8 cellular contexts compared by ENCODE assay signal in genomic region chr2:224885836-224886547, GRCh38.
DNase-seq lines count a peak whose midpoint lies in the region; ATAC-seq and TF ChIP-seq lines count a peak whose summit lies in the region.

No MANE protein-coding gene starts in this region.

- intact Hi-C loops in esophagus muscularis mucosa (cut with DNase I): no loop called here

- H3K27ac ChIP-seq in esophagus muscularis mucosa (replicated peaks in 1 of 4): no peak overlapping the region

- TF ChIP-seq POLR2A in esophagus muscularis mucosa (IDR thresholded peaks at IDR 0.05; ENCODE audit: low read depth): no peak

- peak; percentile 73 for ATAC-seq in GM21786 (IDR thresholded peaks at IDR 0.05; ENCODE audit: unreplicated experiment)

- 82% methylated on average over 9 of the region's 9 CpGs for WGBS in esophagus muscularis mucosa

- no peaks in the 10 kb centered on the region for H3K27me3 ChIP-seq in esophagus muscularis mucosa

- no peaks in the 10 kb centered on the region for H3K36me3 ChIP-seq in esophagus muscularis mucosa

- no peaks in the 10 kb centered on the region for H3K9me3 ChIP-seq in esophagus muscularis mucosa

- H3K4me1 ChIP-seq in esophagus muscularis mucosa: no peaks in the 10 kb centered on the region

- TF ChIP-seq CTCF in GM12864 (IDR thresholded peaks at IDR 0.05; ENCODE audit: low read depth, low read length, missing control alignments): no peak
- no peak for TF ChIP-seq CTCF in esophagus muscularis mucosa (IDR thresholded peaks at IDR 0.05)

- DNase-seq in GM12864 (ENCODE audit: low read depth): peak; percentile 39
- peak; percentile 83 for DNase-seq in MV-4-11 (lab: John Stamatoyannopoulos, UW)
- DNase-seq in fibroblast of gingiva (ENCODE audit: low read depth): peak; percentile 74
- no peak for DNase-seq in UCSD-AML1 (lab: John Stamatoyannopoulos, UW; ENCODE audit: unreplicated experiment)
- no peak for DNase-seq in esophagus muscularis mucosa (ENCODE audit: extremely low spot score)
- DNase-seq in activated CD4-positive, alpha-beta T cell treated with anti-CD3 and anti-CD28 coated beads for 48 hours: no peak
- DNase-seq in NCI-H82 treated with DMSO at 0.1 percent for 48 hours (lab: John Stamatoyannopoulos, UW; ENCODE audit: unreplicated experiment): no peak

- no peak for TF ChIP-seq EP300 in esophagus muscularis mucosa (IDR thresholded peaks at IDR 0.05)

- H3K4me3 ChIP-seq in GM12864 (ENCODE audit: low read depth, low read length) (no peak overlapping the region), esophagus muscularis mucosa (no peak overlapping the region)

Comparison
In these comparisons a context has a peak if more than half of its experiments do, and no peak if none do; other contexts are left out.
1. DNase-seq: peak in GM12864 (single experiment), MV-4-11 (single experiment) and fibroblast of gingiva (single experiment); none in UCSD-AML1 (single experiment), esophagus muscularis mucosa (single experiment), activated CD4-positive, alpha-beta T cell treated with anti-CD3 and anti-CD28 coated beads for 48 hours (single experiment) and NCI-H82 treated with DMSO at 0.1 percent for 48 hours (single experiment).